ENCODE assay signal across 13 cellular contexts in genomic region chr17:72516772-72517399, GRCh38.
DNase-seq lines count a peak whose midpoint lies in the region; ATAC-seq, FAIRE-seq and TF ChIP-seq lines count a peak whose summit lies in the region.
"Had no signal": no experiment of that assay in that cellular context is flagged by ENCODE, and none has a peak within 500 bp of the region (broad histone marks: within the 10 kb centered on the region; RNA-seq: fewer than 3 reads in every experiment).

No MANE protein-coding gene starts in this region.

- intact Hi-C loops in MCF 10A (cut with micrococcal nuclease) (no loop called here), breast epithelium (cut with DNase I; ENCODE audit: low total_unique reads) (no loop called here), K562 (cut with micrococcal nuclease) (no loop called here), kidney (cut with DNase I) (no loop called here)

- H3K36me3 Mint-ChIP-seq in MCF 10A (ENCODE audit: insufficient read depth, unreplicated experiment) = peaks cover 40% of the 10 kb centered on the region
- H3K36me3 Mint-ChIP-seq: activated naive CD8-positive, alpha-beta T cell treated with anti-CD3 and anti-CD28 coated beads, Interleukin-2, amount 10 ng/mL, durations not matched to agents 7 days and 5 days had no signal

- WGBS in K562 (ENCODE audit: insufficient coverage, low coverage, missing lambda C conversion rate) = 2% methylated on average over 14 of the region's 15 CpGs

- BruUV-seq in MCF 10A (replicated peaks; lab: Mats Ljungman, UMichigan) (no TSS peak), K562 (replicated peaks; lab: Mats Ljungman, UMichigan) (no TSS peak)

- CTCF ChIA-PET in MCF 10A (lab: Yijun Ruan, JAX) = no interaction called here
- CTCF ChIA-PET in K562 (lab: Yijun Ruan, JAX; ENCODE audit: low intra/inter-chr PET ratio) = no interaction called here

- no peak overlapping the region for H3K27ac ChIP-seq in breast epithelium
- H3K27ac ChIP-seq in K562 (ENCODE audit: extremely low read depth, low read depth, low read length) = no peak overlapping the region
- H3K27ac ChIP-seq in kidney (ENCODE audit: low read depth in 2 of 2, low read length in 2 of 2) = no peak overlapping the region

- no peak for TF ChIP-seq EP300 in K562 (IDR thresholded peaks at IDR 0.05; ENCODE audit: low read length)

- FAIRE-seq in K562 (lab: Jason Lieb, UNC) (no peak), kidney (lab: Jason Lieb, UNC) (no peak)

- H4K20me1 ChIP-seq in K562 (replicated peaks; ENCODE audit: control insufficient read depth, insufficient read depth, low read length) = no peaks in the 10 kb centered on the region

- H3K36me3 ChIP-seq in breast epithelium (no peaks in the 10 kb centered on the region), K562 (ENCODE audit: control insufficient read depth, insufficient read depth, low read length) (no peaks in the 10 kb centered on the region), kidney (ENCODE audit: control insufficient read depth in 1 of 2, insufficient read depth in 2 of 2, low read length in 2 of 2) (no peaks in the 10 kb centered on the region)
- H3K36me3 ChIP-seq: MG63 had no signal

- H3K27ac Mint-ChIP-seq in MCF 10A (ENCODE audit: low read depth, unreplicated experiment) = no peak overlapping the region
- H3K27ac Mint-ChIP-seq: activated naive CD8-positive, alpha-beta T cell treated with anti-CD3 and anti-CD28 coated beads, Interleukin-2, amount 10 ng/mL, durations not matched to agents 7 days and 5 days had no signal

- ATAC-seq in K562 = no peak
- peak; percentile 54 for ATAC-seq in left lobe of liver
- ATAC-seq in GM18502 (IDR thresholded peaks at IDR 0.05; ENCODE audit: poor library complexity, unreplicated experiment) = no peak

- H3K9me3 ChIP-seq in breast epithelium (no peaks in the 10 kb centered on the region), K562 (replicated peaks; ENCODE audit: control insufficient read depth, insufficient read depth, low read depth, low read length) (no peaks in the 10 kb centered on the region), kidney (ENCODE audit: control insufficient read depth in 1 of 2, low read length in 2 of 2) (no peaks in the 10 kb centered on the region)
- H3K9me3 ChIP-seq: MG63 had no signal

- H3K4me1 Mint-ChIP-seq in MCF 10A (ENCODE audit: insufficient read depth, unreplicated experiment) = peaks cover 28% of the 10 kb centered on the region
- H3K4me1 Mint-ChIP-seq: activated naive CD8-positive, alpha-beta T cell treated with anti-CD3 and anti-CD28 coated beads, Interleukin-2, amount 10 ng/mL, durations not matched to agents 7 days and 5 days had no signal

- H3K4me3 Mint-ChIP-seq in MCF 10A (ENCODE audit: unreplicated experiment) = no peak overlapping the region
- H3K4me3 Mint-ChIP-seq: activated naive CD8-positive, alpha-beta T cell treated with anti-CD3 and anti-CD28 coated beads, Interleukin-2, amount 10 ng/mL, durations not matched to agents 7 days and 5 days had no signal

- TF ChIP-seq CTCF in MCF 10A (IDR thresholded peaks at IDR 0.05; ENCODE audit: unreplicated experiment) (no peak), breast epithelium (IDR thresholded peaks at IDR 0.05) (no peak), K562 (IDR thresholded peaks at IDR 0.05 in 2 of 3, conservative IDR thresholded peaks at IDR 0.05 in 1 of 3; ENCODE audit: insufficient read depth in 2 of 3, low read depth in 1 of 3, low read length in 3 of 3) (no peak), kidney (IDR thresholded peaks at IDR 0.05; ENCODE audit: borderline replicate concordance, extremely low read depth, insufficient read depth) (no peak)

- H3K79me2 ChIP-seq in K562 (ENCODE audit: control insufficient read depth, insufficient read depth, low read length) = no peaks in the 10 kb centered on the region

- H3K9me3 Mint-ChIP-seq in MCF 10A (ENCODE audit: unreplicated experiment) = no peaks in the 10 kb centered on the region
- H3K9me3 Mint-ChIP-seq: activated naive CD8-positive, alpha-beta T cell treated with anti-CD3 and anti-CD28 coated beads, Interleukin-2, amount 10 ng/mL, durations not matched to agents 7 days and 5 days had no signal

- H3K4me2 ChIP-seq in K562 (ENCODE audit: insufficient read depth, low read length) = no peak overlapping the region

- TF ChIP-seq POLR2A in breast epithelium (IDR thresholded peaks at IDR 0.05) (no peak), K562 (conservative IDR thresholded peaks at IDR 0.05) (no peak)

- peak; percentile 48 for DNase-seq in MCF 10A (ENCODE audit: unreplicated experiment)
- no peak for DNase-seq in breast epithelium (ENCODE audit: low spot score in 2 of 2)
- DNase-seq in K562 (ENCODE audit: extremely low read depth in 1 of 4, low spot score in 3 of 4) = no peak
- DNase-seq in left lobe of liver (ENCODE audit: low spot score) = no peak
- DNase-seq in GM03348 (ENCODE audit: low spot score) = no peak
- DNase-seq in ureter (ENCODE audit: low spot score) = no peak
- DNase-seq in kidney = no peak
- DNase-seq: ACHN; activated CD4-positive, alpha-beta T cell treated with anti-CD3 and anti-CD28 coated beads, Interleukin-2, amount 50 U/mL, for 4 hours; activated naive CD8-positive, alpha-beta T cell treated with anti-CD3 and anti-CD28 coated beads, Interleukin-2, amount 10 ng/mL, durations not matched to agents 7 days and 5 days; GF-D8; MG63 had no signal

- H3K27me3 Mint-ChIP-seq in MCF 10A (ENCODE audit: insufficient read depth, unreplicated experiment) = no peaks in the 10 kb centered on the region

- peaks cover 2% of the 10 kb centered on the region for H3K9me1 ChIP-seq in K562 (ENCODE audit: control insufficient read depth, insufficient read depth, low read length)

- in situ Hi-C loops in K562 (cut with MboI) = no loop called here

- POLR2A ChIA-PET in MCF 10A (lab: Yijun Ruan, JAX) = interaction anchor here (1.1 kb wide), 1 partner anchor 10 kb away, joined by 4 read pairs; no protein-coding TSS in a partner anchor
- POLR2A ChIA-PET in K562 (lab: Yijun Ruan, JAX) = no interaction called here

- no peak for TF ChIP-seq RAD21 in K562 (CRISPR knock-in tag; conservative IDR thresholded peaks at IDR 0.05 in 1 of 2, IDR thresholded peaks at IDR 0.05 in 1 of 2)

- no peaks in the 10 kb centered on the region for H3K4me1 ChIP-seq in breast epithelium
- H3K4me1 ChIP-seq in K562 (replicated peaks in 1 of 2; ENCODE audit: control insufficient read depth in 2 of 2, insufficient read depth in 2 of 2, low read length in 2 of 2) = no peaks in the 10 kb centered on the region
- no peaks in the 10 kb centered on the region for H3K4me1 ChIP-seq in kidney (ENCODE audit: control insufficient read depth in 1 of 2, insufficient read depth in 1 of 2, low read depth in 1 of 2, low read length in 2 of 2)

- no peaks in the 10 kb centered on the region for H3K27me3 ChIP-seq in breast epithelium
- peaks cover 0 to 3% of the 10 kb centered on the region in 2 experiments; a peak in 1 of 5 replicates for H3K27me3 ChIP-seq in K562 (ENCODE audit: control insufficient read depth in 2 of 2, insufficient read depth in 2 of 2, low read length in 2 of 2)
- H3K27me3 ChIP-seq: MG63 had no signal

- no peak overlapping the region for H3K4me3 ChIP-seq in breast epithelium
- H3K4me3 ChIP-seq in K562 = no peak overlapping the region
- H3K4me3 ChIP-seq in kidney (ENCODE audit: low read length in 2 of 2) = no peak overlapping the region
- H3K4me3 ChIP-seq: MG63 had no signal

- no peak overlapping the region for H2AFZ ChIP-seq in K562 (ENCODE audit: low read depth, low read length)

- H3K9ac ChIP-seq in K562 (ENCODE audit: insufficient read depth in 1 of 2, low read depth in 2 of 2, low read length in 2 of 2) (no peak overlapping the region; a peak in 1 of 4 replicates), kidney (ENCODE audit: low read length in 2 of 2) (no peak overlapping the region)

TF ChIP-seq in K562, 482 proteins besides CTCF, POLR2A, EP300 and RAD21:
- TF ChIP-seq CEBPG (CRISPR knock-in tag; IDR thresholded peaks at IDR 0.05) (no peak), CEBPG (tag; conservative IDR thresholded peaks at IDR 0.05 in 1 of 2, IDR thresholded peaks at IDR 0.05 in 1 of 2) (peak; percentile 43 to 65; a peak in 2 of 4 replicates), CEBPB (tag; IDR thresholded peaks at IDR 0.05) (peak; percentile 82), SP1 (CRISPR knock-in tag; IDR thresholded peaks at IDR 0.05) (no peak)
